In genomic region chr18:44546954-44547353, GRCh38 we compare ENCODE assay signal across 14 cellular contexts.
DNase-seq lines count a peak whose midpoint lies in the region; ATAC-seq and TF ChIP-seq lines count a peak whose summit lies in the region.
"Had no signal": no experiment of that assay in that cellular context is flagged by ENCODE, and none has a peak within 500 bp of the region (broad histone marks: within the 10 kb centered on the region; RNA-seq: fewer than 3 reads in every experiment).

No MANE protein-coding gene starts in this region.

- H3K27me3 Mint-ChIP-seq in naive B cell (no peaks in the 10 kb centered on the region), progenitor cell of endocrine pancreas (no peaks in the 10 kb centered on the region)
- H3K27me3 Mint-ChIP-seq in stimulated activated naive B cell treated with anti-CD40 and anti-IgM and Interleukin-4, amounts not matched to agents 10 μg/mL and 1 μg/mL and 100 μg/mL, for 72 hours: no peaks in the 10 kb centered on the region
- H3K27me3 Mint-ChIP-seq in activated naive CD8-positive, alpha-beta T cell treated with anti-CD3 and anti-CD28 coated beads for 36 hours: no peaks in the 10 kb centered on the region
- H3K27me3 Mint-ChIP-seq: CD4-positive, alpha-beta T cell had no signal

- H3K4me1 Mint-ChIP-seq in naive B cell (peaks cover 42 to 48% (median 47%) of the 10 kb centered on the region in 3 donors), progenitor cell of endocrine pancreas (ENCODE audit: low read depth) (peaks cover 3% of the 10 kb centered on the region)
- peaks cover 20 to 39% of the 10 kb centered on the region in 2 donors for H3K4me1 Mint-ChIP-seq in stimulated activated naive B cell treated with anti-CD40 and anti-IgM and Interleukin-4, amounts not matched to agents 10 μg/mL and 1 μg/mL and 100 μg/mL, for 72 hours
- peaks cover 8% of the 10 kb centered on the region for H3K4me1 Mint-ChIP-seq in activated naive CD8-positive, alpha-beta T cell treated with anti-CD3 and anti-CD28 coated beads for 36 hours

- H3K4me3 Mint-ChIP-seq in naive B cell (peak overlapping the region in 7 of 8 donors; percentile 13 to 62 (median 35)), progenitor cell of endocrine pancreas (ENCODE audit: low read depth) (no peak overlapping the region)
- no peak overlapping the region for H3K4me3 Mint-ChIP-seq in stimulated activated naive B cell treated with anti-CD40 and anti-IgM and Interleukin-4, amounts not matched to agents 10 μg/mL and 1 μg/mL and 100 μg/mL, for 72 hours
- H3K4me3 Mint-ChIP-seq in activated naive CD8-positive, alpha-beta T cell treated with anti-CD3 and anti-CD28 coated beads for 36 hours: no peak overlapping the region
- H3K4me3 Mint-ChIP-seq: CD4-positive, alpha-beta T cell; CD8-positive, alpha-beta T cell had no signal

- ATAC-seq in naive B cell (ENCODE audit: low read depth in 2 of 2): peak; percentile 56 to 67
- ATAC-seq in stimulated activated naive B cell treated with anti-CD40 and anti-IgM and Interleukin-4, amounts not matched to agents 10 μg/mL and 1 μg/mL and 100 μg/mL, for 72 hours (replicated peaks): peak; percentile 42 to 55
- ATAC-seq: CD8-positive, alpha-beta T cell had no signal

- H3K36me3 Mint-ChIP-seq in naive B cell (no peaks in the 10 kb centered on the region), progenitor cell of endocrine pancreas (ENCODE audit: insufficient read depth) (no peaks in the 10 kb centered on the region)
- H3K36me3 Mint-ChIP-seq in stimulated activated naive B cell treated with anti-CD40 and anti-IgM and Interleukin-4, amounts not matched to agents 10 μg/mL and 1 μg/mL and 100 μg/mL, for 72 hours: peaks cover 2 to 11% of the 10 kb centered on the region in 2 donors
- H3K36me3 Mint-ChIP-seq in activated naive CD8-positive, alpha-beta T cell treated with anti-CD3 and anti-CD28 coated beads for 36 hours: no peaks in the 10 kb centered on the region
- H3K36me3 Mint-ChIP-seq: CD8-positive, alpha-beta T cell had no signal

- peak; percentile 8 for DNase-seq in germinal center (ENCODE audit: low spot score)
- DNase-seq in naive B cell: no peak
- no peak for DNase-seq in stimulated activated naive B cell treated with anti-CD40 and anti-IgM and Interleukin-4, amounts not matched to agents 10 μg/mL and 1 μg/mL and 100 μg/mL, for 72 hours
- DNase-seq in dermis blood vessel endothelial cell: no peak
- DNase-seq in activated naive CD8-positive, alpha-beta T cell treated with anti-CD3 and anti-CD28 coated beads for 36 hours: no peak
- no peak for DNase-seq in progenitor cell of endocrine pancreas (ENCODE audit: low spot score, unreplicated experiment)
- DNase-seq: 8988T; ACHN; Caco-2; Calu3; CD4-positive, alpha-beta T cell; CD8-positive, alpha-beta T cell; DMS79 treated with DMSO at 0.1 percent for 48 hours; GF-D8 had no signal

- TF ChIP-seq CTCF in progenitor cell of endocrine pancreas (IDR thresholded peaks at IDR 0.05; ENCODE audit: unreplicated experiment): no peak

- H3K9me3 Mint-ChIP-seq in naive B cell (peaks cover 0 to 5% (median 1%) of the 10 kb centered on the region in 7 donors), progenitor cell of endocrine pancreas (ENCODE audit: low read depth) (peaks cover 3% of the 10 kb centered on the region)
- H3K9me3 Mint-ChIP-seq in stimulated activated naive B cell treated with anti-CD40 and anti-IgM and Interleukin-4, amounts not matched to agents 10 μg/mL and 1 μg/mL and 100 μg/mL, for 72 hours: peaks cover 6 to 9% of the 10 kb centered on the region in 2 donors
- H3K9me3 Mint-ChIP-seq in activated naive CD8-positive, alpha-beta T cell treated with anti-CD3 and anti-CD28 coated beads for 36 hours: no peaks in the 10 kb centered on the region
- H3K9me3 Mint-ChIP-seq: CD4-positive, alpha-beta T cell; CD8-positive, alpha-beta T cell had no signal

- H3K27ac Mint-ChIP-seq in naive B cell (peak overlapping the region in 2 of 6 donors; percentile 35 to 79), progenitor cell of endocrine pancreas (no peak overlapping the region)
- no peak overlapping the region for H3K27ac Mint-ChIP-seq in stimulated activated naive B cell treated with anti-CD40 and anti-IgM and Interleukin-4, amounts not matched to agents 10 μg/mL and 1 μg/mL and 100 μg/mL, for 72 hours
- H3K27ac Mint-ChIP-seq in activated naive CD8-positive, alpha-beta T cell treated with anti-CD3 and anti-CD28 coated beads for 36 hours: no peak overlapping the region
- H3K27ac Mint-ChIP-seq: CD4-positive, alpha-beta T cell; CD8-positive, alpha-beta T cell had no signal

Comparison
In these comparisons a context has a peak if more than half of its experiments do, and no peak if none do; other contexts are left out.
1. H3K4me3 Mint-ChIP-seq: peak in naive B cell (7 of 8); none in stimulated activated naive B cell treated with anti-CD40 and anti-IgM and Interleukin-4, amounts not matched to agents 10 μg/mL and 1 μg/mL and 100 μg/mL, for 72 hours (0 of 2), activated naive CD8-positive, alpha-beta T cell treated with anti-CD3 and anti-CD28 coated beads for 36 hours (single experiment) and progenitor cell of endocrine pancreas (single experiment).